1 cellular context compared by ENCODE assay signal in genomic region chr10:43396061-43396927, GRCh38.
TF ChIP-seq lines count a peak whose summit lies in the region.

No MANE protein-coding gene starts in this region.

TF ChIP-seq in K562, 482 proteins besides CTCF, POLR2A, EP300 and RAD21 (continued from another document and continues in another):
- TF ChIP-seq ZNF395 (CRISPR knock-in tag; IDR thresholded peaks at IDR 0.05) (peak; percentile 16), E2F5 (CRISPR knock-in tag; IDR thresholded peaks at IDR 0.05) (peak; percentile 83; the same call in 1 of the 2 replicates), CUX1 (CRISPR knock-in tag; IDR thresholded peaks at IDR 0.05) (peak; percentile 75), ID3 (CRISPR knock-in tag; IDR thresholded peaks at IDR 0.05) (no peak), ID3 (tag; IDR thresholded peaks at IDR 0.05) (peak; percentile 68), ZFX (CRISPR knock-in tag; IDR thresholded peaks at IDR 0.05) (peak; percentile 89), HBP1 (CRISPR knock-in tag; IDR thresholded peaks at IDR 0.05) (no peak; the same call in 1 of the 2 replicates), L3MBTL2 (IDR thresholded peaks at IDR 0.05) (peak; percentile 62), ZBTB7A (IDR thresholded peaks at IDR 0.05; ENCODE audit: borderline replicate concordance, control insufficient read depth, low read depth, low read length) (no peak), THAP12 (CRISPR knock-in tag; IDR thresholded peaks at IDR 0.05) (0 out of 2 replicates have a peak, but pooled peaks have one; percentile 23), STAT5B (CRISPR knock-in tag; IDR thresholded peaks at IDR 0.05) (no peak), RBBP5 (IDR thresholded peaks at IDR 0.05; ENCODE audit: borderline replicate concordance, insufficient read depth, low read length, poor library complexity, severe bottlenecking) (peak; percentile 57), CHD2 (IDR thresholded peaks at IDR 0.05; ENCODE audit: low read depth, low read length) (peak; percentile 1), NRF1 (conservative IDR thresholded peaks at IDR 0.05 in 1 of 2, IDR thresholded peaks at IDR 0.05 in 1 of 2) (peak; percentile 81 to 84), CGGBP1 (CRISPR knock-in tag; IDR thresholded peaks at IDR 0.05) (peak; percentile 53; the same call in 1 of the 2 replicates), FOXJ3 (CRISPR knock-in tag; IDR thresholded peaks at IDR 0.05) (no peak), ESRRA (IDR thresholded peaks at IDR 0.05; ENCODE audit: borderline replicate concordance, low read depth) (peak; percentile 20; the same call in 1 of the 2 replicates), ZNF57 (CRISPR knock-in tag; IDR thresholded peaks at IDR 0.05) (0 out of 2 replicates have a peak, but pooled peaks have one; percentile 12), MTA3 (IDR thresholded peaks at IDR 0.05; ENCODE audit: borderline replicate concordance) (peak; percentile 75; the same call in 1 of the 2 replicates), ZBTB40 (IDR thresholded peaks at IDR 0.05) (peak; percentile 64), ZBTB40 (CRISPR knock-in tag; IDR thresholded peaks at IDR 0.05) (no peak), HDAC1 (IDR thresholded peaks at IDR 0.05) (peak in 1 of 2 experiments; percentile 42; a peak in 1 of 4 replicates), ZNF592 (IDR thresholded peaks at IDR 0.05) (peak; percentile 79), FOXA3 (CRISPR knock-in tag; conservative IDR thresholded peaks at IDR 0.05 in 1 of 2, IDR thresholded peaks at IDR 0.05 in 1 of 2) (peak; percentile 91 to 93), CREB1 (IDR thresholded peaks at IDR 0.05) (no peak), CREB1 (CRISPR knock-in tag; IDR thresholded peaks at IDR 0.05) (peak; percentile 35; the same call in 1 of the 2 replicates)
